ENCODE assay signal across 15 cellular contexts in the genomic region with DNA sequence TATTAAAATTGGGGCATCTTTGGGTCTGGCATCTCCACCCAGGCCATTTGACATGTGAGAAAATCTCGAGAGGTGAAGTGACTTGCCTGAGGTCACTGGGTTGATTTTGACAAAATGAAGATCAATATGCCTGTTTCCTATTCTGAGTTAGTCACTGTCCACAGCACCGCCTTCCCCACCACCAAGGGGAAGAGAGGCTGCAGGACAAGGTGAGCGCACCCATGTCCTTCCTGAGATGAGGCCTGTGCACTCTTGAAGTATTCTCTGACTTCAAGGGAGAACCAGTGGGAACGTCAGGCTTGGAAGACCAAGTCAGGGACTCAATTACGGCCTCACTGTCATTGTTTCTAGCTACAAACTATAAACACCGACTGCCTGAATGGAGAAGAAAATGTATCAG. TPM values are rescaled to one million over a fixed set of nuclear protein-coding genes. Genes with fewer than 3 reads are reported as not detected.
DNase-seq lines count a peak whose midpoint lies in the region; ATAC-seq and TF ChIP-seq lines count a peak whose summit lies in the region.
"Had no signal": no experiment of that assay in that cellular context is flagged by ENCODE, and none has a peak within 500 bp of the region (broad histone marks: within the 10 kb centered on the region; RNA-seq: fewer than 3 reads in every experiment).

No MANE protein-coding gene starts in this region.

- H3K9me3 Mint-ChIP-seq in WTC11 (no peaks in the 10 kb centered on the region), glutamatergic neuron (ENCODE audit: unreplicated experiment) (peaks cover 12% of the 10 kb centered on the region)
- H3K9me3 Mint-ChIP-seq: activated B cell treated with CpG ODN at 0.5 μM for 24 hours had no signal

- no peaks in the 10 kb centered on the region for H3K9me3 ChIP-seq in skeletal muscle tissue (ENCODE audit: control insufficient read depth in 3 of 3, low read length in 3 of 3)
- H3K9me3 ChIP-seq: BLaER1 had no signal

- H3K27ac Mint-ChIP-seq in WTC11 (peak overlapping the region; percentile 38; the same call in 1 of the 2 replicates), glutamatergic neuron (ENCODE audit: unreplicated experiment) (no peak overlapping the region)
- H3K27ac Mint-ChIP-seq: activated B cell treated with CpG ODN at 0.5 μM for 24 hours had no signal

- CTCF ChIA-PET in WTC11 (lab: Charles Lee), result interaction anchor here (0.8 to 3.6 kb wide), 8 partner anchors 8 to 407 kb away, joined by 3 to 34 read pairs (median 11); a partner anchor contains a TSS

- peak overlapping the region; percentile 81 for H3K27ac ChIP-seq in layer of hippocampus (ENCODE audit: low read depth, low read length)
- peak overlapping the region; percentile 71 for H3K27ac ChIP-seq in skeletal muscle tissue (ENCODE audit: low read depth, low read length)
- H3K27ac ChIP-seq: BLaER1 had no signal

- H3K27me3 Mint-ChIP-seq in WTC11 (ENCODE audit: low read depth), result no peaks in the 10 kb centered on the region
- H3K27me3 Mint-ChIP-seq in glutamatergic neuron (ENCODE audit: unreplicated experiment), result peaks cover 10% of the 10 kb centered on the region
- H3K27me3 Mint-ChIP-seq: activated B cell treated with CpG ODN at 0.5 μM for 24 hours had no signal

- TF ChIP-seq CTCF in WTC11 (IDR thresholded peaks at IDR 0.05) (no peak), glutamatergic neuron (IDR thresholded peaks at IDR 0.05; ENCODE audit: partially characterized antibody, unreplicated experiment) (no peak)

- no peaks in the 10 kb centered on the region for H3K27me3 ChIP-seq in layer of hippocampus (ENCODE audit: control insufficient read depth, insufficient read depth, low read length)
- no peaks in the 10 kb centered on the region for H3K27me3 ChIP-seq in skeletal muscle tissue (ENCODE audit: control insufficient read depth in 3 of 3, insufficient read depth in 3 of 3, low read length in 3 of 3)
- H3K27me3 ChIP-seq: BLaER1 had no signal

- POLR2A ChIA-PET in WTC11 (lab: Charles Lee), result no interaction called here

- H3K4me1 Mint-ChIP-seq in WTC11 (peaks cover 25% of the 10 kb centered on the region), glutamatergic neuron (ENCODE audit: low read depth, unreplicated experiment) (peaks cover 12% of the 10 kb centered on the region)

- peaks cover 19 to 26% (median 24%) of the 10 kb centered on the region in 3 donors for H3K4me1 ChIP-seq in skeletal muscle tissue (ENCODE audit: control insufficient read depth in 3 of 3, insufficient read depth in 3 of 3, low read length in 3 of 3)

- DNase-seq in CD1c-positive myeloid dendritic cell (ENCODE audit: extremely low spot score) (peak; percentile 40), WTC11 (ENCODE audit: low spot score) (no peak), NCI-H187 (lab: John Stamatoyannopoulos, UW) (no peak), SKM-1 (lab: John Stamatoyannopoulos, UW; ENCODE audit: unreplicated experiment) (no peak), AML-193 (lab: John Stamatoyannopoulos, UW) (no peak), glutamatergic neuron (no peak)
- DNase-seq: activated B cell treated with CpG ODN at 0.5 μM for 24 hours; effector CD4-positive, alpha-beta T cell; kidney glomerular epithelial cell; occipital lobe; stimulated activated CD4-positive, alpha-beta T cell treated with anti-CD3 and anti-CD28 coated beads, Interleukin-2, amount 100 ng/mL, for 24 hours had no signal

- H3K9ac ChIP-seq in skeletal muscle tissue (ENCODE audit: low read depth in 1 of 3, low read length in 3 of 3), result no peak overlapping the region
- H3K9ac ChIP-seq: BLaER1 had no signal

- ATAC-seq in WTC11, result no peak
- ATAC-seq: SK-N-SH treated with all-trans-retinoic acid at 6 μM for 48 hours had no signal

- no peaks in the 10 kb centered on the region for H3K36me3 Mint-ChIP-seq in WTC11
- H3K36me3 Mint-ChIP-seq in glutamatergic neuron (ENCODE audit: unreplicated experiment), result no peaks in the 10 kb centered on the region

- H3K4me3 Mint-ChIP-seq in WTC11, result no peak overlapping the region
- no peak overlapping the region for H3K4me3 Mint-ChIP-seq in glutamatergic neuron (ENCODE audit: unreplicated experiment)
- H3K4me3 Mint-ChIP-seq: activated B cell treated with CpG ODN at 0.5 μM for 24 hours had no signal

- no peak overlapping the region for H3K4me3 ChIP-seq in skeletal muscle tissue (ENCODE audit: low read length in 3 of 3)
- H3K4me3 ChIP-seq: BLaER1 had no signal

- no peaks in the 10 kb centered on the region for H3K36me3 ChIP-seq in skeletal muscle tissue (ENCODE audit: control insufficient read depth in 3 of 3, insufficient read depth in 3 of 3, low read length in 3 of 3)
- H3K36me3 ChIP-seq: BLaER1 had no signal

TF ChIP-seq in WTC11, 78 proteins besides CTCF, POLR2A, EP300 and RAD21 (continues in another document):
- TF ChIP-seq, protein P1, sequence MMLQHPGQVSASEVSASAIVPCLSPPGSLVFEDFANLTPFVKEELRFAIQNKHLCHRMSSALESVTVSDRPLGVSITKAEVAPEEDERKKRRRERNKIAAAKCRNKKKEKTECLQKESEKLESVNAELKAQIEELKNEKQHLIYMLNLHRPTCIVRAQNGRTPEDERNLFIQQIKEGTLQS (CRISPR knock-in tag; conservative IDR thresholded peaks at IDR 0.05), result no peak
- TF ChIP-seq, protein P2, sequence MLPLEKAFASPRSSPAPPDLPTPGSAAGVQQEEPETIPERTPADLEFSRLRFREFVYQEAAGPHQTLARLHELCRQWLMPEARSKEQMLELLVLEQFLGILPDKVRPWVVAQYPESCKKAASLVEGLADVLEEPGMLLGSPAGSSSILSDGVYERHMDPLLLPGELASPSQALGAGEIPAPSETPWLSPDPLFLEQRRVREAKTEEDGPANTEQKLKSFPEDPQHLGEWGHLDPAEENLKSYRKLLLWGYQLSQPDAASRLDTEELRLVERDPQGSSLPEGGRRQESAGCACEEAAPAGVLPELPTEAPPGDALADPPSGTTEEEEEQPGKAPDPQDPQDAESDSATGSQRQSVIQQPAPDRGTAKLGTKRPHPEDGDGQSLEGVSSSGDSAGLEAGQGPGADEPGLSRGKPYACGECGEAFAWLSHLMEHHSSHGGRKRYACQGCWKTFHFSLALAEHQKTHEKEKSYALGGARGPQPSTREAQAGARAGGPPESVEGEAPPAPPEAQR (CRISPR knock-in tag; IDR thresholded peaks at IDR 0.05), result no peak
- TF ChIP-seq OVOL2 (CRISPR knock-in tag; IDR thresholded peaks at IDR 0.05; ENCODE audit: borderline replicate concordance), result no peak
- TF ChIP-seq, protein P3, sequence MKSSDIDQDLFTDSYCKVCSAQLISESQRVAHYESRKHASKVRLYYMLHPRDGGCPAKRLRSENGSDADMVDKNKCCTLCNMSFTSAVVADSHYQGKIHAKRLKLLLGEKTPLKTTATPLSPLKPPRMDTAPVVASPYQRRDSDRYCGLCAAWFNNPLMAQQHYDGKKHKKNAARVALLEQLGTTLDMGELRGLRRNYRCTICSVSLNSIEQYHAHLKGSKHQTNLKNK (CRISPR knock-in tag; IDR thresholded peaks at IDR 0.05), result no peak
- no peak for TF ChIP-seq JAZF1 (CRISPR knock-in tag; IDR thresholded peaks at IDR 0.05)
- TF ChIP-seq RORB (CRISPR knock-in tag; IDR thresholded peaks at IDR 0.05), result no peak
- TF ChIP-seq CBFB (CRISPR knock-in tag; IDR thresholded peaks at IDR 0.05; ENCODE audit: low read depth), result no peak
- TF ChIP-seq, protein P4, sequence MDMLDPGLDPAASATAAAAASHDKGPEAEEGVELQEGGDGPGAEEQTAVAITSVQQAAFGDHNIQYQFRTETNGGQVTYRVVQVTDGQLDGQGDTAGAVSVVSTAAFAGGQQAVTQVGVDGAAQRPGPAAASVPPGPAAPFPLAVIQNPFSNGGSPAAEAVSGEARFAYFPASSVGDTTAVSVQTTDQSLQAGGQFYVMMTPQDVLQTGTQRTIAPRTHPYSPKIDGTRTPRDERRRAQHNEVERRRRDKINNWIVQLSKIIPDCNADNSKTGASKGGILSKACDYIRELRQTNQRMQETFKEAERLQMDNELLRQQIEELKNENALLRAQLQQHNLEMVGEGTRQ (CRISPR knock-in tag; IDR thresholded peaks at IDR 0.05), result no peak
- TF ChIP-seq ATF1 (CRISPR knock-in tag; IDR thresholded peaks at IDR 0.05), result no peak
- TF ChIP-seq, protein P5, sequence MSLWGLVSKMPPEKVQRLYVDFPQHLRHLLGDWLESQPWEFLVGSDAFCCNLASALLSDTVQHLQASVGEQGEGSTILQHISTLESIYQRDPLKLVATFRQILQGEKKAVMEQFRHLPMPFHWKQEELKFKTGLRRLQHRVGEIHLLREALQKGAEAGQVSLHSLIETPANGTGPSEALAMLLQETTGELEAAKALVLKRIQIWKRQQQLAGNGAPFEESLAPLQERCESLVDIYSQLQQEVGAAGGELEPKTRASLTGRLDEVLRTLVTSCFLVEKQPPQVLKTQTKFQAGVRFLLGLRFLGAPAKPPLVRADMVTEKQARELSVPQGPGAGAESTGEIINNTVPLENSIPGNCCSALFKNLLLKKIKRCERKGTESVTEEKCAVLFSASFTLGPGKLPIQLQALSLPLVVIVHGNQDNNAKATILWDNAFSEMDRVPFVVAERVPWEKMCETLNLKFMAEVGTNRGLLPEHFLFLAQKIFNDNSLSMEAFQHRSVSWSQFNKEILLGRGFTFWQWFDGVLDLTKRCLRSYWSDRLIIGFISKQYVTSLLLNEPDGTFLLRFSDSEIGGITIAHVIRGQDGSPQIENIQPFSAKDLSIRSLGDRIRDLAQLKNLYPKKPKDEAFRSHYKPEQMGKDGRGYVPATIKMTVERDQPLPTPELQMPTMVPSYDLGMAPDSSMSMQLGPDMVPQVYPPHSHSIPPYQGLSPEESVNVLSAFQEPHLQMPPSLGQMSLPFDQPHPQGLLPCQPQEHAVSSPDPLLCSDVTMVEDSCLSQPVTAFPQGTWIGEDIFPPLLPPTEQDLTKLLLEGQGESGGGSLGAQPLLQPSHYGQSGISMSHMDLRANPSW (CRISPR knock-in tag; conservative IDR thresholded peaks at IDR 0.05; ENCODE audit: low read depth), result no peak
- TF ChIP-seq KAT7 (CRISPR knock-in tag; IDR thresholded peaks at IDR 0.05; ENCODE audit: borderline replicate concordance), result no peak
- no peak for TF ChIP-seq TEAD4 (CRISPR knock-in tag; IDR thresholded peaks at IDR 0.05)
- TF ChIP-seq, protein P6, sequence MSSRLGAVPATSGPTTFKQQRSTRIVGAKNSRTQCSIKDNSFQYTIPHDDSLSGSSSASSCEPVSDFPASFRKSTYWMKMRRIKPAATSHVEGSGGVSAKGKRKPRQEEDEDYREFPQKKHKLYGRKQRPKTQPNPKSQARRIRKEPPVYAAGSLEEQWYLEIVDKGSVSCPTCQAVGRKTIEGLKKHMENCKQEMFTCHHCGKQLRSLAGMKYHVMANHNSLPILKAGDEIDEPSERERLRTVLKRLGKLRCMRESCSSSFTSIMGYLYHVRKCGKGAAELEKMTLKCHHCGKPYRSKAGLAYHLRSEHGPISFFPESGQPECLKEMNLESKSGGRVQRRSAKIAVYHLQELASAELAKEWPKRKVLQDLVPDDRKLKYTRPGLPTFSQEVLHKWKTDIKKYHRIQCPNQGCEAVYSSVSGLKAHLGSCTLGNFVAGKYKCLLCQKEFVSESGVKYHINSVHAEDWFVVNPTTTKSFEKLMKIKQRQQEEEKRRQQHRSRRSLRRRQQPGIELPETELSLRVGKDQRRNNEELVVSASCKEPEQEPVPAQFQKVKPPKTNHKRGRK (CRISPR knock-in tag; IDR thresholded peaks at IDR 0.05; ENCODE audit: borderline replicate concordance), result no peak

RNA-seq across cellular contexts. Expression of a gene that starts 49.9 kb away (rescaled TPM):
- total RNA-seq in WTC11 (2021), result 167 to 223 TPM (median 221 TPM) in 3 replicates
- total RNA-seq in skeletal muscle tissue, result 107 TPM
- 633 TPM for total RNA-seq in glutamatergic neuron (ENCODE audit: unreplicated experiment)
